13 cellular contexts compared by ENCODE assay signal in genomic region chr22:18148508-18148965, GRCh38. TPM values are rescaled to one million over a fixed set of nuclear protein-coding genes. Genes with fewer than 3 reads are reported as not detected.
DNase-seq lines count a peak whose midpoint lies in the region; ATAC-seq, FAIRE-seq and TF ChIP-seq lines count a peak whose summit lies in the region.
"Had no signal": no experiment of that assay in that cellular context is flagged by ENCODE, and none has a peak within 500 bp of the region (broad histone marks: within the 10 kb centered on the region; RNA-seq: fewer than 3 reads in every experiment).

No MANE protein-coding gene starts in this region.

- no peak overlapping the region for H3K27ac Mint-ChIP-seq in T-helper 1 cell treated with Interleukin-12 subunit alpha and Interleukin-12 subunit beta and Interleukin-4 antibody, amounts not matched to agents 30 μg/mL and 1 μg/mL, for 36 hours
- H3K27ac Mint-ChIP-seq in CD4-positive, alpha-beta T cell: peak overlapping the region; percentile 93
- peak overlapping the region; percentile 2 for H3K27ac Mint-ChIP-seq in T-cell
- no peak overlapping the region for H3K27ac Mint-ChIP-seq in nephron progenitor cell

- no peak for ATAC-seq in CD4-positive, alpha-beta T cell (ENCODE audit: poor library complexity)
- no peak for ATAC-seq in T-cell (replicated peaks in 1 of 4)
- peak; percentile 63 for ATAC-seq in left lobe of liver

- H3K27me3 ChIP-seq in CD4-positive, alpha-beta T cell (ENCODE audit: control insufficient read depth, insufficient read depth, low read length): no peaks in the 10 kb centered on the region
- H3K27me3 ChIP-seq: heart right ventricle had no signal

- no peak for DNase-seq in T-helper 1 cell
- DNase-seq in CD4-positive, alpha-beta T cell: no peak
- DNase-seq in T-cell: no peak
- peak; percentile 75 for DNase-seq in left lobe of liver (ENCODE audit: low spot score)
- DNase-seq in GM19239 (ENCODE audit: insufficient read length, low spot score): no peak
- DNase-seq in nephron progenitor cell: no peak
- DNase-seq in activated effector memory CD4-positive, alpha-beta T cell treated with Interleukin-2 at 50 U/mL for 16 hours: no peak
- DNase-seq: activated CD4-positive, CD25-positive, alpha-beta regulatory T cell; activated T-cell treated with anti-CD3 and anti-CD28 coated beads for 4 hours; heart right ventricle; left cardiac atrium; NCI-H2081 treated with DMSO at 0.1 percent for 48 hours had no signal

- CTCF ChIA-PET in CD4-positive, alpha-beta T cell (lab: Charles Lee): no interaction called here
- CTCF ChIA-PET in T-cell (lab: Charles Lee): no interaction called here

- H3K27me3 Mint-ChIP-seq in T-helper 1 cell treated with Interleukin-12 subunit alpha and Interleukin-12 subunit beta and Interleukin-4 antibody, amounts not matched to agents 30 μg/mL and 1 μg/mL, for 36 hours (ENCODE audit: low read depth): no peaks in the 10 kb centered on the region
- no peaks in the 10 kb centered on the region for H3K27me3 Mint-ChIP-seq in CD4-positive, alpha-beta T cell
- no peaks in the 10 kb centered on the region for H3K27me3 Mint-ChIP-seq in T-cell
- peaks cover 69% of the 10 kb centered on the region for H3K27me3 Mint-ChIP-seq in nephron progenitor cell (ENCODE audit: low read depth, poor library complexity)

- no peaks in the 10 kb centered on the region for H3K9me3 ChIP-seq in CD4-positive, alpha-beta T cell (ENCODE audit: control insufficient read depth, low read length)
- H3K9me3 ChIP-seq: heart right ventricle had no signal

- FAIRE-seq in GM19239 (lab: Jason Lieb, UNC): no peak

- intact Hi-C loops in CD4-positive, alpha-beta T cell (cut with DNase I, micrococcal nuclease): no loop called here

- TF ChIP-seq CTCF in CD4-positive, alpha-beta T cell (IDR thresholded peaks at IDR 0.05): no peak
- TF ChIP-seq CTCF in nephron progenitor cell (IDR thresholded peaks at IDR 0.05): no peak

- peaks cover 13% of the 10 kb centered on the region for H3K36me3 Mint-ChIP-seq in T-helper 1 cell treated with Interleukin-12 subunit alpha and Interleukin-12 subunit beta and Interleukin-4 antibody, amounts not matched to agents 30 μg/mL and 1 μg/mL, for 36 hours (ENCODE audit: low read depth)
- peaks cover 7% of the 10 kb centered on the region for H3K36me3 Mint-ChIP-seq in CD4-positive, alpha-beta T cell (ENCODE audit: low read depth)
- H3K36me3 Mint-ChIP-seq in T-cell (no peaks in the 10 kb centered on the region), nephron progenitor cell (ENCODE audit: low read depth) (no peaks in the 10 kb centered on the region)

- no peak overlapping the region for H3K27ac ChIP-seq in CD4-positive, alpha-beta T cell (ENCODE audit: low read depth, low read length)

- H3K9me3 Mint-ChIP-seq in T-helper 1 cell treated with Interleukin-12 subunit alpha and Interleukin-12 subunit beta and Interleukin-4 antibody, amounts not matched to agents 30 μg/mL and 1 μg/mL, for 36 hours: no peaks in the 10 kb centered on the region
- H3K9me3 Mint-ChIP-seq in CD4-positive, alpha-beta T cell: no peaks in the 10 kb centered on the region
- no peaks in the 10 kb centered on the region for H3K9me3 Mint-ChIP-seq in T-cell
- peaks cover 9% of the 10 kb centered on the region for H3K9me3 Mint-ChIP-seq in nephron progenitor cell

- POLR2A ChIA-PET in CD4-positive, alpha-beta T cell (lab: Charles Lee): interaction anchor here (2.5 kb wide), 1 partner anchor 71 kb away, joined by 29 read pairs; the partner anchor contains the start of gene PEX26
- POLR2A ChIA-PET in T-cell (lab: Charles Lee): no interaction called here

- H3K4me1 Mint-ChIP-seq in T-helper 1 cell treated with Interleukin-12 subunit alpha and Interleukin-12 subunit beta and Interleukin-4 antibody, amounts not matched to agents 30 μg/mL and 1 μg/mL, for 36 hours (ENCODE audit: low read depth): peaks cover 30% of the 10 kb centered on the region
- peaks cover 49% of the 10 kb centered on the region for H3K4me1 Mint-ChIP-seq in CD4-positive, alpha-beta T cell (ENCODE audit: low read depth)
- H3K4me1 Mint-ChIP-seq in T-cell: peaks cover 45 to 50% (median 48%) of the 10 kb centered on the region in 3 donors
- peaks cover 20% of the 10 kb centered on the region for H3K4me1 Mint-ChIP-seq in nephron progenitor cell

- H3K4me3 Mint-ChIP-seq in T-helper 1 cell treated with Interleukin-12 subunit alpha and Interleukin-12 subunit beta and Interleukin-4 antibody, amounts not matched to agents 30 μg/mL and 1 μg/mL, for 36 hours: peak overlapping the region; percentile 93
- H3K4me3 Mint-ChIP-seq in CD4-positive, alpha-beta T cell: peak overlapping the region; percentile 92
- H3K4me3 Mint-ChIP-seq in T-cell: peak overlapping the region; percentile 83 to 90 (median 84)
- H3K4me3 Mint-ChIP-seq in nephron progenitor cell: no peak overlapping the region

RNA-seq across cellular contexts. Expression of gene USP18, which starts 1.4 kb away (rescaled TPM):
- total RNA-seq in CD4-positive, alpha-beta T cell: 1 to 10 TPM; 3.3 to 3.4 TPM
- total RNA-seq in T-cell: 1 to 10 TPM; 2.8 to 6.0 (median 4.7) TPM
- total RNA-seq in left lobe of liver: 5.4 TPM

RNA-seq across cellular contexts. Expression of gene TUBA8, which starts 37.9 kb away (rescaled TPM):
- total RNA-seq in CD4-positive, alpha-beta T cell: 1 to 10 TPM in 1 of 2 experiments, under 1 TPM in 1; 0.47 to 1.1 TPM
- total RNA-seq in T-cell (1 to 10 TPM; 1.5 to 3.3 (median 2.6) TPM), left lobe of liver (2.3 TPM)

Comparison
In these comparisons a context has a peak if more than half of its experiments do, and no peak if none do; other contexts are left out.
1. H3K27ac Mint-ChIP-seq: peak in CD4-positive, alpha-beta T cell (single experiment) and T-cell (2 of 2); none in T-helper 1 cell treated with Interleukin-12 subunit alpha and Interleukin-12 subunit beta and Interleukin-4 antibody, amounts not matched to agents 30 μg/mL and 1 μg/mL, for 36 hours (single experiment) and nephron progenitor cell (single experiment).